ENCODE assay signal across 15 cellular contexts in the genomic region with DNA sequence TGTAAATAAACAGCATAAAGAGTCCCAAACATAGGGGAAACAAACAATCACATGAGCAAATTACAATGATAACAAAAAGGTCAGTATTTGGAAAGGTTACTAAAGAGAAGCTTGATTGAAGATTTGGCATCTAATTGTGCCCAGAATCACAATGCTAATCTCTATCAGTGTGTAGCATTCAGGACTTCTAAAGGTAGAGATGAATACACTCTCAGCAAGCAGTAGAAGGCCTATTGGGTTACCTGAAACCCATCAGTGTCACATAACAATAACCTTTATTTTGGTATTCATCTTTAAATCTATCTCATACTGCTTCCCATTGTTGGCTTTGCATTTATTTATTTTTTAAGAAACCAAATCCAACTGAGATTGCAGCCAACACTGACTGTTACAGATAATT.
DNase-seq lines count a peak whose midpoint lies in the region; ATAC-seq and TF ChIP-seq lines count a peak whose summit lies in the region.
"Had no signal": no experiment of that assay in that cellular context is flagged by ENCODE, and none has a peak within 500 bp of the region (broad histone marks: within the 10 kb centered on the region; RNA-seq: fewer than 3 reads in every experiment).

No MANE protein-coding gene starts in this region.

- H3K27ac ChIP-seq in H9 (ENCODE audit: insufficient read length, low read depth, low read length) (no peak overlapping the region), iPS-20b (ENCODE audit: low read length) (no peak overlapping the region)

- H3K79me2 ChIP-seq in H9 (ENCODE audit: insufficient read depth, low read length): no peaks in the 10 kb centered on the region

- no peak overlapping the region for H3K14ac ChIP-seq in H9 (ENCODE audit: insufficient read depth, low read length)

- DNase-seq in H9 (no peak), WTC11 (ENCODE audit: low spot score) (no peak), foreskin melanocyte (no peak), NCI-H446 (lab: John Stamatoyannopoulos, UW) (no peak), NCI-H1694 treated with DMSO at 0.1 percent for 48 hours (lab: John Stamatoyannopoulos, UW) (no peak)
- DNase-seq: C1 segment of cervical spinal cord; Calu3; CD4-positive, alpha-beta memory T cell; COR-L47; DMS53; DMS79 treated with DMSO at 0.1 percent for 48 hours; GF-D8; GOT3; HCEC 1CT had no signal

- peak; percentile 69 for ATAC-seq in WTC11

- H3K9ac ChIP-seq in H9 (ENCODE audit: extremely low read depth, insufficient read length, low read length) (no peak overlapping the region), iPS-20b (ENCODE audit: low read depth, low read length) (no peak overlapping the region)

- H3K56ac ChIP-seq in H9 (ENCODE audit: insufficient read length, low read depth, low read length): no peak overlapping the region

- H3K27ac Mint-ChIP-seq in H9 (peak overlapping the region in 1 of 3 experiments; percentile 4; a peak in 1 of 7 replicates), WTC11 (no peak overlapping the region)
- H3K27ac Mint-ChIP-seq: CD4-positive, alpha-beta memory T cell had no signal

- H2BK15ac ChIP-seq in H9 (ENCODE audit: low read depth, low read length): no peak overlapping the region

- TF ChIP-seq CTCF in H9 (conservative IDR thresholded peaks at IDR 0.05) (no peak), WTC11 (IDR thresholded peaks at IDR 0.05) (no peak)

- H2AFZ ChIP-seq in H9 (ENCODE audit: low read length): no peak overlapping the region

- H3K23ac ChIP-seq in H9 (ENCODE audit: insufficient read length, low read depth, low read length): no peak overlapping the region

- H3K27me3 Mint-ChIP-seq in H9 (ENCODE audit: low read depth) (no peaks in the 10 kb centered on the region), WTC11 (ENCODE audit: low read depth) (no peaks in the 10 kb centered on the region; the same call in 1 of the 2 replicates)
- H3K27me3 Mint-ChIP-seq: CD4-positive, alpha-beta memory T cell had no signal

- no peak overlapping the region for H3T11ph ChIP-seq in H9 (ENCODE audit: low read length)

- H3K4me2 ChIP-seq in H9 (ENCODE audit: insufficient read depth, insufficient read length, low read length): peak overlapping the region; percentile 16

- POLR2A ChIA-PET in WTC11 (lab: Charles Lee): no interaction called here

- H4K20me1 ChIP-seq in H9 (ENCODE audit: control insufficient read depth, insufficient read depth, insufficient read length): no peaks in the 10 kb centered on the region

- H4K91ac ChIP-seq in H9 (ENCODE audit: insufficient read length, low read depth, low read length): no peak overlapping the region

- H3K18ac ChIP-seq in H9 (ENCODE audit: insufficient read length, low read depth, low read length): no peak overlapping the region

- no peak overlapping the region for H2AK5ac ChIP-seq in H9 (ENCODE audit: insufficient read length, low read length)

- H3K79me1 ChIP-seq in H9 (ENCODE audit: insufficient read depth, low read depth, low read length, poor library complexity, severe bottlenecking): no peaks in the 10 kb centered on the region

- no peaks in the 10 kb centered on the region for H3K27me3 ChIP-seq in H9 (ENCODE audit: insufficient read depth, low read length)
- H3K27me3 ChIP-seq in iPS-20b (ENCODE audit: insufficient read depth, low read length): no peaks in the 10 kb centered on the region

- no peak overlapping the region for H4K5ac ChIP-seq in H9 (ENCODE audit: insufficient read length, low read depth, low read length)

- H4K8ac ChIP-seq in H9 (replicated peaks; ENCODE audit: insufficient read length, low read depth, low read length): no peak overlapping the region

- H3K4ac ChIP-seq in H9 (ENCODE audit: low read depth, low read length): no peak overlapping the region

- CTCF ChIA-PET in WTC11 (lab: Charles Lee): no interaction called here

- H3K4me3 Mint-ChIP-seq in H9: no peak overlapping the region
- H3K4me3 Mint-ChIP-seq in WTC11: no peak overlapping the region
- H3K4me3 Mint-ChIP-seq: CD4-positive, alpha-beta memory T cell had no signal

- H3K23me2 ChIP-seq in H9 (ENCODE audit: insufficient read length, low read depth, low read length, poor library complexity, severe bottlenecking): no peaks in the 10 kb centered on the region

- H3K4me1 ChIP-seq in H9 (ENCODE audit: insufficient read depth, low read length) (no peaks in the 10 kb centered on the region), iPS-20b (ENCODE audit: insufficient read depth, low read length) (no peaks in the 10 kb centered on the region)

- no peak overlapping the region for H2BK20ac ChIP-seq in H9 (ENCODE audit: low read depth, low read length, poor library complexity, severe bottlenecking)

- no peak overlapping the region for H2BK5ac ChIP-seq in H9 (ENCODE audit: insufficient read length, low read length)

- no peaks in the 10 kb centered on the region for H3K9me3 ChIP-seq in H9 (ENCODE audit: control insufficient read depth, low read depth, low read length)
- H3K9me3 ChIP-seq in iPS-20b (ENCODE audit: insufficient read depth, low read depth, low read length): no peaks in the 10 kb centered on the region

- H2BK120ac ChIP-seq in H9 (ENCODE audit: low read depth, low read length, poor library complexity, severe bottlenecking): no peak overlapping the region

- H3K36me3 ChIP-seq in iPS-20b (ENCODE audit: insufficient read depth, low read depth, low read length): no peaks in the 10 kb centered on the region

- peaks cover 19 to 30% of the 10 kb centered on the region in 2 experiments for H3K4me1 Mint-ChIP-seq in H9
- peaks cover 8% of the 10 kb centered on the region for H3K4me1 Mint-ChIP-seq in WTC11
- H3K4me1 Mint-ChIP-seq: CD4-positive, alpha-beta memory T cell had no signal

- peaks cover 0 to 5% (median 0%) of the 10 kb centered on the region in 3 experiments; a peak in 3 of 7 replicates for H3K36me3 Mint-ChIP-seq in H9 (ENCODE audit: insufficient read depth in 1 of 3, low read depth in 3 of 3)
- H3K36me3 Mint-ChIP-seq in WTC11: no peaks in the 10 kb centered on the region
- H3K36me3 Mint-ChIP-seq: CD4-positive, alpha-beta memory T cell had no signal

- H3K4me3 ChIP-seq in iPS-20b (ENCODE audit: low read length): peak overlapping the region; percentile 14; the same call in 1 of the 2 replicates

- no peak overlapping the region for H2BK12ac ChIP-seq in H9 (ENCODE audit: insufficient read length, low read depth, low read length)

- peaks cover 5 to 48% of the 10 kb centered on the region in 2 experiments; a peak in 4 of 5 replicates for H3K9me3 Mint-ChIP-seq in H9
- H3K9me3 Mint-ChIP-seq in WTC11: no peaks in the 10 kb centered on the region

TF ChIP-seq in WTC11, 78 proteins besides CTCF, POLR2A, EP300 and RAD21 (continues in another document):
- TF ChIP-seq, protein P1, sequence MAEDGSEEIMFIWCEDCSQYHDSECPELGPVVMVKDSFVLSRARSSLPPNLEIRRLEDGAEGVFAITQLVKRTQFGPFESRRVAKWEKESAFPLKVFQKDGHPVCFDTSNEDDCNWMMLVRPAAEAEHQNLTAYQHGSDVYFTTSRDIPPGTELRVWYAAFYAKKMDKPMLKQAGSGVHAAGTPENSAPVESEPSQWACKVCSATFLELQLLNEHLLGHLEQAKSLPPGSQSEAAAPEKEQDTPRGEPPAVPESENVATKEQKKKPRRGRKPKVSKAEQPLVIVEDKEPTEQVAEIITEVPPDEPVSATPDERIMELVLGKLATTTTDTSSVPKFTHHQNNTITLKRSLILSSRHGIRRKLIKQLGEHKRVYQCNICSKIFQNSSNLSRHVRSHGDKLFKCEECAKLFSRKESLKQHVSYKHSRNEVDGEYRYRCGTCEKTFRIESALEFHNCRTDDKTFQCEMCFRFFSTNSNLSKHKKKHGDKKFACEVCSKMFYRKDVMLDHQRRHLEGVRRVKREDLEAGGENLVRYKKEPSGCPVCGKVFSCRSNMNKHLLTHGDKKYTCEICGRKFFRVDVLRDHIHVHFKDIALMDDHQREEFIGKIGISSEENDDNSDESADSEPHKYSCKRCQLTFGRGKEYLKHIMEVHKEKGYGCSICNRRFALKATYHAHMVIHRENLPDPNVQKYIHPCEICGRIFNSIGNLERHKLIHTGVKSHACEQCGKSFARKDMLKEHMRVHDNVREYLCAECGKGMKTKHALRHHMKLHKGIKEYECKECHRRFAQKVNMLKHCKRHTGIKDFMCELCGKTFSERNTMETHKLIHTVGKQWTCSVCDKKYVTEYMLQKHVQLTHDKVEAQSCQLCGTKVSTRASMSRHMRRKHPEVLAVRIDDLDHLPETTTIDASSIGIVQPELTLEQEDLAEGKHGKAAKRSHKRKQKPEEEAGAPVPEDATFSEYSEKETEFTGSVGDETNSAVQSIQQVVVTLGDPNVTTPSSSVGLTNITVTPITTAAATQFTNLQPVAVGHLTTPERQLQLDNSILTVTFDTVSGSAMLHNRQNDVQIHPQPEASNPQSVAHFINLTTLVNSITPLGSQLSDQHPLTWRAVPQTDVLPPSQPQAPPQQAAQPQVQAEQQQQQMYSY (CRISPR knock-in tag; IDR thresholded peaks at IDR 0.05): no peak
- TF ChIP-seq, protein P2, sequence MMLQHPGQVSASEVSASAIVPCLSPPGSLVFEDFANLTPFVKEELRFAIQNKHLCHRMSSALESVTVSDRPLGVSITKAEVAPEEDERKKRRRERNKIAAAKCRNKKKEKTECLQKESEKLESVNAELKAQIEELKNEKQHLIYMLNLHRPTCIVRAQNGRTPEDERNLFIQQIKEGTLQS (CRISPR knock-in tag; conservative IDR thresholded peaks at IDR 0.05): no peak
- no peak for TF ChIP-seq FOXJ3 (CRISPR knock-in tag; IDR thresholded peaks at IDR 0.05; ENCODE audit: borderline replicate concordance)
- TF ChIP-seq ZNF423 (CRISPR knock-in tag; IDR thresholded peaks at IDR 0.05): no peak
- TF ChIP-seq NR1H2 (CRISPR knock-in tag; IDR thresholded peaks at IDR 0.05): no peak
- no peak for TF ChIP-seq MYBL2 (CRISPR knock-in tag; IDR thresholded peaks at IDR 0.05)
- no peak for TF ChIP-seq OVOL2 (CRISPR knock-in tag; IDR thresholded peaks at IDR 0.05; ENCODE audit: borderline replicate concordance)
- TF ChIP-seq ZNF121 (CRISPR knock-in tag; IDR thresholded peaks at IDR 0.05): no peak
- TF ChIP-seq, protein P3, sequence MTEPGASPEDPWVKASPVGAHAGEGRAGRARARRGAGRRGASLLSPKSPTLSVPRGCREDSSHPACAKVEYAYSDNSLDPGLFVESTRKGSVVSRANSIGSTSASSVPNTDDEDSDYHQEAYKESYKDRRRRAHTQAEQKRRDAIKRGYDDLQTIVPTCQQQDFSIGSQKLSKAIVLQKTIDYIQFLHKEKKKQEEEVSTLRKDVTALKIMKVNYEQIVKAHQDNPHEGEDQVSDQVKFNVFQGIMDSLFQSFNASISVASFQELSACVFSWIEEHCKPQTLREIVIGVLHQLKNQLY (CRISPR knock-in tag; IDR thresholded peaks at IDR 0.05): no peak
